Comparison of ENCODE assay signal across 16 cellular contexts in the genomic region with DNA sequence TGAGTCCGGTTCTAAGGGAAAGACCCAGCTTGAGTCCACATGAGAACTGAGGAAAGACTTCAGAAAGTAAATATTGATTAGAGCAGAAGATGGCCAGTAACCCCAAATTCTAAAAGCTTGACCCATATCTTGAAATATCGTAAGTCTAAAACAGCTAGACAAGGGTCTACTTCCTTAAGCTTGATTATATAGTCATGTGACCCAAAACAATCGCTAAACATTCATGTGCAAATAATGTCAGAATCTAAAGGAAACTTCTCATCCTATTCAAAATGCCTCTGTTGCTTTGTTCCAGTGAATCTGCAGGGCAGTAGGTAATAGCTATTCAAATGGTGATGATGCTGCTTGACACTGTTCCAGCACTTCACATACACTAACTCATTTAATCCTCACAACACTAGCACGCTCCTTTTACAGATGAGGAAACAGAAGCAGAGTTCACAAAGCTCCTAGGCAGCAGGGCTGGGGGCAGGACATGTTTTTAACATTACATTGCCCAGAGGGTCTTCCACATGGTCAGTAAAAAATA. TPM values are rescaled to one million over a fixed set of nuclear protein-coding genes. Genes with fewer than 3 reads are reported as not detected.
DNase-seq lines count a peak whose midpoint lies in the region; ATAC-seq, FAIRE-seq and TF ChIP-seq lines count a peak whose summit lies in the region.
"Had no signal": no experiment of that assay in that cellular context is flagged by ENCODE, and none has a peak within 500 bp of the region (broad histone marks: within the 10 kb centered on the region; RNA-seq: fewer than 3 reads in every experiment).

No MANE protein-coding gene starts in this region.

- H3K27me3 ChIP-seq in NT2/D1 (ENCODE audit: insufficient read depth, insufficient read length) = no peaks in the 10 kb centered on the region
- H3K27me3 ChIP-seq in endothelial cell of umbilical vein (ENCODE audit: control insufficient read depth in 2 of 2, insufficient read depth in 2 of 2, low read length in 2 of 2) = no peaks in the 10 kb centered on the region
- no peaks in the 10 kb centered on the region for H3K27me3 ChIP-seq in neural progenitor cell
- H3K27me3 ChIP-seq: neutrophil had no signal

- H3K4me1 Mint-ChIP-seq in activated CD4-positive, alpha-beta T cell treated with anti-CD3 and anti-CD28 coated beads, Interleukin-2, amount 10 ng/mL, durations not matched to agents 7 days and 5 days = peaks cover 40% of the 10 kb centered on the region
- H3K4me1 Mint-ChIP-seq in neural progenitor cell = peaks cover 60% of the 10 kb centered on the region

- TF ChIP-seq POLR2A in endothelial cell of umbilical vein (IDR thresholded peaks at IDR 0.05; ENCODE audit: low read depth, low read length) (no peak), GM18505 (IDR thresholded peaks at IDR 0.05; ENCODE audit: borderline replicate concordance, extremely low read depth, insufficient read depth, insufficient read length) (no peak)

- H3K4me2 ChIP-seq in endothelial cell of umbilical vein (ENCODE audit: insufficient read depth, low read length) (no peak overlapping the region), neural progenitor cell (peak overlapping the region; percentile 47)

- CTCF ChIA-PET in activated CD4-positive, alpha-beta T cell treated with anti-CD3 and anti-CD28 coated beads, Interleukin-2, amount 10 ng/mL, durations not matched to agents 7 days and 5 days (lab: Charles Lee) = interaction anchor here (0.6 to 2.5 kb wide), 9 partner anchors 10 to 227 kb away, joined by 3 to 6 read pairs (median 4); no protein-coding TSS in a partner anchor
- CTCF ChIA-PET in endothelial cell of umbilical vein (lab: Charles Lee) = interaction anchor here (0.6 to 0.9 kb wide), 4 partner anchors 9 to 256 kb away, joined by 3 read pairs; no protein-coding TSS in a partner anchor

- H3K27me3 Mint-ChIP-seq in activated CD4-positive, alpha-beta T cell treated with anti-CD3 and anti-CD28 coated beads, Interleukin-2, amount 10 ng/mL, durations not matched to agents 7 days and 5 days = no peaks in the 10 kb centered on the region
- H3K27me3 Mint-ChIP-seq in neural progenitor cell (ENCODE audit: insufficient read depth, low read depth) = peaks cover 5% of the 10 kb centered on the region

- no peaks in the 10 kb centered on the region for H3K9me3 Mint-ChIP-seq in activated CD4-positive, alpha-beta T cell treated with anti-CD3 and anti-CD28 coated beads, Interleukin-2, amount 10 ng/mL, durations not matched to agents 7 days and 5 days
- no peaks in the 10 kb centered on the region for H3K9me3 Mint-ChIP-seq in neural progenitor cell
- H3K9me3 Mint-ChIP-seq: HFFc6 had no signal

- H3K9ac ChIP-seq in NT2/D1 (ENCODE audit: insufficient read length, low read depth) (no peak overlapping the region), endothelial cell of umbilical vein (replicated peaks; ENCODE audit: extremely low read depth, insufficient read depth, low read length) (no peak overlapping the region), neural progenitor cell (no peak overlapping the region)

- dilution Hi-C loops in endothelial cell of umbilical vein (cut with MboI; ENCODE audit: extremely low pct_ligation_motif_present, low sequenced_read_pairs) = no loop called here

- POLR2A ChIA-PET in activated CD4-positive, alpha-beta T cell treated with anti-CD3 and anti-CD28 coated beads, Interleukin-2, amount 10 ng/mL, durations not matched to agents 7 days and 5 days (lab: Charles Lee) = interaction anchor here (0.6 to 1.0 kb wide), 2 partner anchors 16 to 123 kb away, joined by 3 to 6 read pairs; no protein-coding TSS in a partner anchor
- POLR2A ChIA-PET in endothelial cell of umbilical vein (lab: Charles Lee) = no interaction called here

- no peak for DNase-seq in activated CD4-positive, alpha-beta T cell treated with anti-CD3 and anti-CD28 coated beads, Interleukin-2, amount 10 ng/mL, durations not matched to agents 7 days and 5 days
- DNase-seq in activated CD4-positive, alpha-beta T cell treated with anti-CD3 and anti-CD28 coated beads, Interleukin-2, amount 50 U/mL, for 4 hours = no peak
- DNase-seq in NT2/D1 (ENCODE audit: low read depth, low spot score) (peak; percentile 50), endothelial cell of umbilical vein (ENCODE audit: low read depth, low spot score) (peak; percentile 6), neural progenitor cell (ENCODE audit: low spot score) (peak; percentile 21), NCI-H510A (lab: John Stamatoyannopoulos, UW) (no peak), NCI-H524 treated with DMSO at 0.1 percent for 48 hours (lab: John Stamatoyannopoulos, UW) (no peak)
- DNase-seq: activated CD4-positive, CD25-positive, alpha-beta regulatory T cell treated with anti-CD3 and anti-CD28 coated beads, Interleukin-2, amount 50 U/mL, for 72 hours; activated naive CD4-positive, alpha-beta T cell treated with anti-CD3 and anti-CD28 coated beads, Interleukin-2, amount 50 U/mL, for 16 hours; foreskin melanocyte; HFFc6; left ventricle myocardium inferior; NCI-H1417 had no signal

- H4K20me1 ChIP-seq in endothelial cell of umbilical vein (replicated peaks; ENCODE audit: control insufficient read depth, extremely low read depth, insufficient read depth, low read length) = peaks cover 2% of the 10 kb centered on the region
- peaks cover 90% of the 10 kb centered on the region for H4K20me1 ChIP-seq in neural progenitor cell (ENCODE audit: low read depth)

- BruUV-seq in endothelial cell of umbilical vein (replicated peaks; lab: Mats Ljungman, UMichigan) = no TSS peak

- peaks cover 31% of the 10 kb centered on the region for H3K79me2 ChIP-seq in endothelial cell of umbilical vein (ENCODE audit: control insufficient read depth, insufficient read depth, low read length)
- peaks cover 89% of the 10 kb centered on the region for H3K79me2 ChIP-seq in neural progenitor cell (ENCODE audit: low read depth)

- H2AFZ ChIP-seq in endothelial cell of umbilical vein (ENCODE audit: low read depth, low read length) (no peak overlapping the region), neural progenitor cell (replicated peaks) (no peak overlapping the region)

- H3K9me3 ChIP-seq in NT2/D1 (ENCODE audit: insufficient read depth, low read length) = no peaks in the 10 kb centered on the region
- no peaks in the 10 kb centered on the region for H3K9me3 ChIP-seq in endothelial cell of umbilical vein (replicated peaks; ENCODE audit: control insufficient read depth, insufficient read depth, low read length)
- no peaks in the 10 kb centered on the region for H3K9me3 ChIP-seq in neural progenitor cell (ENCODE audit: low read depth)
- H3K9me3 ChIP-seq: left ventricle myocardium inferior, neutrophil had no signal

- peak; percentile 62 for FAIRE-seq in endothelial cell of umbilical vein (lab: Jason Lieb, UNC)

- H3K36me3 ChIP-seq in NT2/D1 (ENCODE audit: insufficient read depth, insufficient read length, low read length) (peaks cover 24% of the 10 kb centered on the region), endothelial cell of umbilical vein (ENCODE audit: control insufficient read depth in 2 of 2, extremely low read depth in 1 of 2, insufficient read depth in 2 of 2, low read length in 2 of 2) (peaks cover 0 to 18% of the 10 kb centered on the region in 2 experiments), neural progenitor cell (no peaks in the 10 kb centered on the region)

- H3K4me3 Mint-ChIP-seq in activated CD4-positive, alpha-beta T cell treated with anti-CD3 and anti-CD28 coated beads, Interleukin-2, amount 10 ng/mL, durations not matched to agents 7 days and 5 days = no peak overlapping the region
- H3K4me3 Mint-ChIP-seq in neural progenitor cell = no peak overlapping the region
- H3K4me3 Mint-ChIP-seq: HFFc6 had no signal

- ATAC-seq in GM18505 (IDR thresholded peaks at IDR 0.05; ENCODE audit: unreplicated experiment) = no peak

- H3K27ac ChIP-seq in endothelial cell of umbilical vein (ENCODE audit: insufficient read depth, low read depth, low read length) = no peak overlapping the region
- H3K27ac ChIP-seq in neural progenitor cell = no peak overlapping the region
- H3K27ac ChIP-seq: coronary artery, left ventricle myocardium inferior, neutrophil had no signal

- H3K36me3 Mint-ChIP-seq in activated CD4-positive, alpha-beta T cell treated with anti-CD3 and anti-CD28 coated beads, Interleukin-2, amount 10 ng/mL, durations not matched to agents 7 days and 5 days (ENCODE audit: low read depth) = peaks cover 24% of the 10 kb centered on the region
- peaks cover 13% of the 10 kb centered on the region for H3K36me3 Mint-ChIP-seq in neural progenitor cell

- H3K4me3 ChIP-seq in NT2/D1 (ENCODE audit: insufficient read length, low read depth) (no peak overlapping the region), endothelial cell of umbilical vein (replicated peaks in 1 of 3; ENCODE audit: insufficient read depth in 1 of 3, low read depth in 1 of 3, low read length in 3 of 3) (no peak overlapping the region), neural progenitor cell (no peak overlapping the region)
- H3K4me3 ChIP-seq: coronary artery, left ventricle myocardium inferior had no signal

- H3F3A ChIP-seq in neural progenitor cell (ENCODE audit: low read depth) = peaks cover 28% of the 10 kb centered on the region

- peak overlapping the region; percentile 55 for H3K27ac Mint-ChIP-seq in activated CD4-positive, alpha-beta T cell treated with anti-CD3 and anti-CD28 coated beads, Interleukin-2, amount 10 ng/mL, durations not matched to agents 7 days and 5 days
- H3K27ac Mint-ChIP-seq in neural progenitor cell = peak overlapping the region; percentile 36
- H3K27ac Mint-ChIP-seq: HFFc6 had no signal

- TF ChIP-seq CTCF in endothelial cell of umbilical vein (IDR thresholded peaks at IDR 0.05; ENCODE audit: extremely low read depth in 1 of 2, insufficient read depth in 1 of 2, low read depth in 1 of 2, low read length in 2 of 2) = no peak
- no peak for TF ChIP-seq CTCF in neural progenitor cell (IDR thresholded peaks at IDR 0.05)

- H3K4me1 ChIP-seq in NT2/D1 (ENCODE audit: insufficient read depth, insufficient read length) = peaks cover 12% of the 10 kb centered on the region
- no peaks in the 10 kb centered on the region for H3K4me1 ChIP-seq in endothelial cell of umbilical vein (ENCODE audit: control insufficient read depth, extremely low read depth, insufficient read depth, low read length)
- peaks cover 29% of the 10 kb centered on the region for H3K4me1 ChIP-seq in neural progenitor cell

- no peaks in the 10 kb centered on the region for H3K9me1 ChIP-seq in endothelial cell of umbilical vein (replicated peaks; ENCODE audit: control insufficient read depth, extremely low read depth, insufficient read depth, low read length)

- intact Hi-C loops in endothelial cell of umbilical vein (cut with micrococcal nuclease) = no loop called here

RNA-seq across cellular contexts. Expression of a gene that starts 52.6 kb away (rescaled TPM):
- 10 to 100 TPM; 82.1 to 87.1 TPM for total RNA-seq in activated CD4-positive, alpha-beta T cell treated with anti-CD3 and anti-CD28 coated beads, Interleukin-2, amount 10 ng/mL, durations not matched to agents 7 days and 5 days
- total RNA-seq in endothelial cell of umbilical vein = 36.7 and 38.3 TPM in 2 replicates
- 9.9 and 11.2 TPM in 2 replicates for polyA plus RNA-seq in endothelial cell of umbilical vein
- 16.7 and 17.2 TPM in 2 replicates for polyA plus RNA-seq in endothelial cell of umbilical vein (2011; cell fraction: cytosol; rRNA removed)
- polyA plus RNA-seq in endothelial cell of umbilical vein (2011; cell fraction: nucleus; rRNA removed) = 16.8 and 19.1 TPM in 2 replicates
- polyA plus RNA-seq in endothelial cell of umbilical vein (2012) = 11.7 and 12.0 TPM in 2 replicates
- 38.9 and 39.0 TPM in 2 replicates for polyA minus RNA-seq in endothelial cell of umbilical vein
- 32.2 TPM for polyA minus RNA-seq in endothelial cell of umbilical vein (2011; cell fraction: cytosol; rRNA and poly(A)+ RNA removed)
- 21.5 and 24.5 TPM in 2 replicates for polyA minus RNA-seq in endothelial cell of umbilical vein (2011; cell fraction: nucleus; rRNA and poly(A)+ RNA removed)
- 53.7 and 67.4 TPM in 2 replicates for total RNA-seq in neural progenitor cell (ENCODE audit: low replicate concordance)

Comparison
In these comparisons a context has a peak if more than half of its experiments do, and no peak if none do; other contexts are left out.
1. DNase-seq: peak in NT2/D1 (single experiment), endothelial cell of umbilical vein (single experiment) and neural progenitor cell (single experiment); none in activated CD4-positive, alpha-beta T cell treated with anti-CD3 and anti-CD28 coated beads, Interleukin-2, amount 10 ng/mL, durations not matched to agents 7 days and 5 days (single experiment), activated CD4-positive, alpha-beta T cell treated with anti-CD3 and anti-CD28 coated beads, Interleukin-2, amount 50 U/mL, for 4 hours (0 of 2), NCI-H510A (single experiment) and NCI-H524 treated with DMSO at 0.1 percent for 48 hours (single experiment).